Comparison of ENCODE assay signal across 3 cellular contexts in genomic region chr12:101923049-101923718, GRCh38.
TF ChIP-seq lines count a peak whose summit lies in the region.

No MANE protein-coding gene starts in this region.

TF ChIP-seq in HepG2, 621 proteins besides CTCF, POLR2A, EP300 and RAD21:
- TF ChIP-seq ZNF234 (CRISPR knock-in tag; conservative IDR thresholded peaks at IDR 0.05) = no peak
- TF ChIP-seq ZNF24 (IDR thresholded peaks at IDR 0.05) = 0 out of 2 replicates have a peak, but pooled peaks have one; percentile 63

TF ChIP-seq in HCT116, 20 proteins besides CTCF, POLR2A, EP300 and RAD21:
- no peak for TF ChIP-seq FOSL1 (IDR thresholded peaks at IDR 0.05; ENCODE audit: low read depth)
- TF ChIP-seq ZNF274 (IDR thresholded peaks at IDR 0.05; ENCODE audit: low read depth, low read length) = no peak
- no peak for TF ChIP-seq ELF1 (IDR thresholded peaks at IDR 0.05; ENCODE audit: borderline replicate concordance, low read depth)
- TF ChIP-seq POLR2AphosphoS5 (IDR thresholded peaks at IDR 0.05; ENCODE audit: low read depth, low read length) = no peak
- no peak for TF ChIP-seq ZFX (IDR thresholded peaks at IDR 0.05)
- no peak for TF ChIP-seq MAX (IDR thresholded peaks at IDR 0.05)
- TF ChIP-seq EZH2 (IDR thresholded peaks at IDR 0.05) = no peak
- TF ChIP-seq YY1 (IDR thresholded peaks at IDR 0.05; ENCODE audit: extremely low read depth, insufficient replicate concordance, low read depth, low read length) = no peak
- TF ChIP-seq SIN3A (IDR thresholded peaks at IDR 0.05; ENCODE audit: low read depth) = no peak
- TF ChIP-seq EGR1 (IDR thresholded peaks at IDR 0.05; ENCODE audit: low read depth) = no peak
- TF ChIP-seq TCF7L2 (IDR thresholded peaks at IDR 0.05; ENCODE audit: borderline replicate concordance, extremely low read depth, insufficient read depth, insufficient read length) = no peak

TF ChIP-seq in endothelial cell of umbilical vein, 7 proteins besides CTCF, POLR2A, EP300 and RAD21:
- TF ChIP-seq POLR2AphosphoS5 (IDR thresholded peaks at IDR 0.05; ENCODE audit: insufficient read depth, low read depth, low read length) (no peak), JUN (IDR thresholded peaks at IDR 0.05; ENCODE audit: borderline replicate concordance, insufficient read depth, insufficient read length, low read depth) (no peak), MAX (IDR thresholded peaks at IDR 0.05; ENCODE audit: insufficient read depth, insufficient read length) (no peak), GATA2 (IDR thresholded peaks at IDR 0.05; ENCODE audit: insufficient read depth, insufficient read length, low read depth, low read length) (no peak), FOS (IDR thresholded peaks at IDR 0.05; ENCODE audit: borderline replicate concordance, insufficient read depth, low read length) (no peak), MYC (IDR thresholded peaks at IDR 0.05; ENCODE audit: low read depth, low read length) (no peak), EZH2 (IDR thresholded peaks at IDR 0.05; ENCODE audit: borderline replicate concordance, low read depth, low read length, severe bottlenecking) (no peak)
TF ChIP-seq in endothelial cell of umbilical vein: peak in this region for 0.
